In the genomic region with DNA sequence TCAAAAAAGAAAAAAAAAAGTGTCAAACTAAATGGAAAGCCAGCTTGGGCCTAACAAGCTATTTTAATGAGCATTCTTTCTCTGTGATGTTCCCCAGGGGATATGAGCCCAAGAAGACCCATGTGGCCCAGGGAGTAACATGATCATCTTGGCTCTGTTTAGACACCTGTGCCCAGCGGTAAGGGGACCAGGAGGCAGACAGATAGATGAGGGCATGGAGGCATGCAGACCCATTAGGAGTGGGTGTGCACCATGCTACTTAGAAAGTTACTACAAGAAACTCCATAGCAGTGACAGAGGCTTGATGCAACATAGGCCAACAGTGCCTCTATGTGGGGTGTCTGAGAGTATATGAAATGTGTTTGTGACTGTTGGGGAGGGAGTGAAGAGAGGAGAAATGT, we compare ENCODE assay signal across 10 cellular contexts. TPM values are rescaled to one million over a fixed set of nuclear protein-coding genes. Genes with fewer than 3 reads are reported as not detected.
DNase-seq lines count a peak whose midpoint lies in the region; ATAC-seq lines count a peak whose summit lies in the region.
"Had no signal": no experiment of that assay in that cellular context is flagged by ENCODE, and none has a peak within 500 bp of the region (broad histone marks: within the 10 kb centered on the region; RNA-seq: fewer than 3 reads in every experiment).

No MANE protein-coding gene starts in this region.

- no peaks in the 10 kb centered on the region for H3K9me3 Mint-ChIP-seq in activated CD4-positive, alpha-beta memory T cell treated with anti-CD3 and anti-CD28 coated beads, Interleukin-2, amount 10 ng/mL, durations not matched to agents 7 days and 5 days
- H3K9me3 Mint-ChIP-seq in naive thymus-derived CD8-positive, alpha-beta T cell, result no peaks in the 10 kb centered on the region
- no peaks in the 10 kb centered on the region for H3K9me3 Mint-ChIP-seq in stimulated activated naive B cell treated with anti-CD40 and anti-IgM and Interleukin-4, amounts not matched to agents 10 μg/mL and 1 μg/mL and 100 μg/mL, for 72 hours

- peaks cover 4% of the 10 kb centered on the region for H3K27me3 Mint-ChIP-seq in activated CD4-positive, alpha-beta memory T cell treated with anti-CD3 and anti-CD28 coated beads, Interleukin-2, amount 10 ng/mL, durations not matched to agents 7 days and 5 days
- H3K27me3 Mint-ChIP-seq in naive thymus-derived CD8-positive, alpha-beta T cell, result no peaks in the 10 kb centered on the region
- no peaks in the 10 kb centered on the region for H3K27me3 Mint-ChIP-seq in stimulated activated naive B cell treated with anti-CD40 and anti-IgM and Interleukin-4, amounts not matched to agents 10 μg/mL and 1 μg/mL and 100 μg/mL, for 72 hours

- CTCF ChIA-PET in activated CD4-positive, alpha-beta memory T cell treated with anti-CD3 and anti-CD28 coated beads, Interleukin-2, amount 10 ng/mL, durations not matched to agents 7 days and 5 days (lab: Charles Lee), result interaction anchor here (1.0 kb wide), 1 partner anchor 229 kb away, joined by 5 read pairs; no protein-coding TSS in a partner anchor

- no peak for ATAC-seq in naive thymus-derived CD8-positive, alpha-beta T cell
- no peak for ATAC-seq in stimulated activated naive B cell treated with anti-CD40 and anti-IgM and Interleukin-4, amounts not matched to agents 10 μg/mL and 1 μg/mL and 100 μg/mL, for 72 hours (replicated peaks)
- ATAC-seq: mucosa of descending colon, Panc1 had no signal

- POLR2A ChIA-PET in activated CD4-positive, alpha-beta memory T cell treated with anti-CD3 and anti-CD28 coated beads, Interleukin-2, amount 10 ng/mL, durations not matched to agents 7 days and 5 days (lab: Charles Lee), result interaction anchor here (0.7 to 2.0 kb wide), 3 partner anchors 52 to 232 kb away, joined by 3 to 4 read pairs (median 3); no protein-coding TSS in a partner anchor
- POLR2A ChIA-PET in naive thymus-derived CD8-positive, alpha-beta T cell (lab: Charles Lee), result no interaction called here

- no peak overlapping the region for H3K4me3 Mint-ChIP-seq in activated CD4-positive, alpha-beta memory T cell treated with anti-CD3 and anti-CD28 coated beads, Interleukin-2, amount 10 ng/mL, durations not matched to agents 7 days and 5 days
- H3K4me3 Mint-ChIP-seq in naive thymus-derived CD8-positive, alpha-beta T cell, result peak overlapping the region in 4 of 10 donors; percentile 5 to 76 (median 35)
- H3K4me3 Mint-ChIP-seq in stimulated activated naive B cell treated with anti-CD40 and anti-IgM and Interleukin-4, amounts not matched to agents 10 μg/mL and 1 μg/mL and 100 μg/mL, for 72 hours, result no peak overlapping the region

- DNase-seq in activated CD4-positive, alpha-beta T cell treated with anti-CD3 and anti-CD28 coated beads for 48 hours, result peak; percentile 21
- no peak for DNase-seq in activated CD4-positive, alpha-beta T cell treated with anti-CD3 and anti-CD28 coated beads for 1 hour
- DNase-seq in HPDE6-E6E7 (ENCODE audit: extremely low spot score) (peak; percentile 37), NCI-H187 (lab: John Stamatoyannopoulos, UW) (no peak), activated T-cell treated with anti-CD3 and anti-CD28 coated beads for 4 hours (no peak)
- no peak for DNase-seq in activated CD4-positive, alpha-beta memory T cell treated with anti-CD3 and anti-CD28 coated beads, Interleukin-2, amount 10 ng/mL, durations not matched to agents 7 days and 5 days
- DNase-seq in naive thymus-derived CD8-positive, alpha-beta T cell, result no peak
- DNase-seq in stimulated activated naive B cell treated with anti-CD40 and anti-IgM and Interleukin-4, amounts not matched to agents 10 μg/mL and 1 μg/mL and 100 μg/mL, for 72 hours, result no peak
- DNase-seq: mucosa of descending colon had no signal

- peaks cover 13% of the 10 kb centered on the region for H3K36me3 Mint-ChIP-seq in activated CD4-positive, alpha-beta memory T cell treated with anti-CD3 and anti-CD28 coated beads, Interleukin-2, amount 10 ng/mL, durations not matched to agents 7 days and 5 days (ENCODE audit: low read depth)
- peaks cover 0 to under 1% (median under 1%) of the 10 kb centered on the region in 3 donors for H3K36me3 Mint-ChIP-seq in naive thymus-derived CD8-positive, alpha-beta T cell
- H3K36me3 Mint-ChIP-seq in stimulated activated naive B cell treated with anti-CD40 and anti-IgM and Interleukin-4, amounts not matched to agents 10 μg/mL and 1 μg/mL and 100 μg/mL, for 72 hours, result peaks cover 1 to 5% of the 10 kb centered on the region in 2 donors

- peak overlapping the region; percentile 11 for H3K27ac Mint-ChIP-seq in activated CD4-positive, alpha-beta memory T cell treated with anti-CD3 and anti-CD28 coated beads, Interleukin-2, amount 10 ng/mL, durations not matched to agents 7 days and 5 days
- peak overlapping the region in 8 of 10 donors; percentile 9 to 91 (median 54) for H3K27ac Mint-ChIP-seq in naive thymus-derived CD8-positive, alpha-beta T cell
- H3K27ac Mint-ChIP-seq in stimulated activated naive B cell treated with anti-CD40 and anti-IgM and Interleukin-4, amounts not matched to agents 10 μg/mL and 1 μg/mL and 100 μg/mL, for 72 hours, result no peak overlapping the region

- peaks cover 51% of the 10 kb centered on the region for H3K4me1 Mint-ChIP-seq in activated CD4-positive, alpha-beta memory T cell treated with anti-CD3 and anti-CD28 coated beads, Interleukin-2, amount 10 ng/mL, durations not matched to agents 7 days and 5 days
- peaks cover 12 to 38% (median 28%) of the 10 kb centered on the region in 4 donors for H3K4me1 Mint-ChIP-seq in naive thymus-derived CD8-positive, alpha-beta T cell
- H3K4me1 Mint-ChIP-seq in stimulated activated naive B cell treated with anti-CD40 and anti-IgM and Interleukin-4, amounts not matched to agents 10 μg/mL and 1 μg/mL and 100 μg/mL, for 72 hours, result peaks cover 15 to 36% of the 10 kb centered on the region in 2 donors

RNA-seq across cellular contexts. Expression of gene CREBL2, which starts 3.1 kb away (rescaled TPM):
- 10 to 100 TPM; 24.2 to 26.1 TPM for total RNA-seq in activated CD4-positive, alpha-beta memory T cell treated with anti-CD3 and anti-CD28 coated beads, Interleukin-2, amount 10 ng/mL, durations not matched to agents 7 days and 5 days
- total RNA-seq in naive thymus-derived CD8-positive, alpha-beta T cell, result 10 to 100 TPM; 35.1 to 35.5 TPM
- 10 to 100 TPM; 36.5 to 46.8 (median 44.7) TPM for polyA plus RNA-seq in naive thymus-derived CD8-positive, alpha-beta T cell

RNA-seq across cellular contexts. Expression of gene DUSP16, which starts 45.9 kb away (rescaled TPM):
- 10 to 100 TPM; 77.3 to 85.2 TPM for total RNA-seq in activated CD4-positive, alpha-beta memory T cell treated with anti-CD3 and anti-CD28 coated beads, Interleukin-2, amount 10 ng/mL, durations not matched to agents 7 days and 5 days
- 10 to 100 TPM; 27.0 to 30.4 TPM for total RNA-seq in naive thymus-derived CD8-positive, alpha-beta T cell
- polyA plus RNA-seq in naive thymus-derived CD8-positive, alpha-beta T cell, result 1 to 10 TPM; 4.5 to 4.7 (median 4.6) TPM

Comparison
In these comparisons a context has a peak if more than half of its experiments do, and no peak if none do; other contexts are left out.
1. DNase-seq: peak in activated CD4-positive, alpha-beta T cell treated with anti-CD3 and anti-CD28 coated beads for 48 hours (single experiment) and HPDE6-E6E7 (single experiment); none in activated CD4-positive, alpha-beta T cell treated with anti-CD3 and anti-CD28 coated beads for 1 hour (single experiment), activated CD4-positive, alpha-beta memory T cell treated with anti-CD3 and anti-CD28 coated beads, Interleukin-2, amount 10 ng/mL, durations not matched to agents 7 days and 5 days (single experiment), naive thymus-derived CD8-positive, alpha-beta T cell (0 of 10), stimulated activated naive B cell treated with anti-CD40 and anti-IgM and Interleukin-4, amounts not matched to agents 10 μg/mL and 1 μg/mL and 100 μg/mL, for 72 hours (single experiment), NCI-H187 (0 of 2) and activated T-cell treated with anti-CD3 and anti-CD28 coated beads for 4 hours (single experiment).